ENCODE assay signal across 8 cellular contexts in the genomic region with DNA sequence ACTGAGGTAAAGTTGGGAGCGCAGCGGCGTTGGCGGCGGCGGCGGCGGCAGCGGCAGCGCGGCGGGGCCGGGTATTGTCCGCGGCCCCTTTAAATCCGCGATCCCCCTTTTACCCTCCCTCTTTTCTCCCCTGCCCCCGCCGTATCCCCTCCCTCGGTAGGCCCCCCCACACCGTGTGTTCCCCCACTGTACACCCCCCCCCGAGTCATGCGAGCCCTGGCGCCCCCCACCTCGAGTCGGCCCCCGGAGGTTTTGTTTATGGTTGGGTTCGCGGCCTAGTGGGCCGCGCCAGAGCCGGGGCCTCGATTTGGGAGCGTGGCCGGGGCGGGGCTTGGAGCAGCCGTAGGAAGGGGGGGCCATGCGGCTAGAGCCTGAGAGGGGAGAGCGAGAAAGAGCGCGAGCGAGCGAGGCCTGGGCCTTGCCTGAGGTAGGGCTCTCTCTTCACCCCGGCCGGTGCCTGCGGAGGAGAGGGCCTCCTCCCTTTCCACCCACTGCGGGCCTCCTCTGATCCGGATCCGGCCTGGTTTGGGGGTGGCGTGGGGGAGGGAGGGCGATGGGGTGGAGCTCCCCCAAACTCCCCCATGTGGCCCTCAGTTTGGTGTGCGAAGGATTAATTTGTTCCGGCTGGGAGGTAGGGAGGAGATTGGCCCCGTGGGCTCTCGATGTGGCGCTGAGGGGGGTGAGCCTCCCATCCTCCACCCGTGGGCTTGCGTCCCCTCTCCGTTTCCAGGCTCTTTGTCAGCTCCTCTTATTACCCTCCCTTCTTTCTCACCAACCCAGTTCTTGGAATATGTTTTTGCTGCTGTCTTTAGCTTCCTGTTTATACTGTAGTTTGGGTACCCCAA. TPM values are rescaled to one million over a fixed set of nuclear protein-coding genes. Genes with fewer than 3 reads are reported as not detected.
DNase-seq lines count a peak whose midpoint lies in the region; ATAC-seq and TF ChIP-seq lines count a peak whose summit lies in the region.

No MANE protein-coding gene starts in this region.

- H3K4me3 ChIP-seq in fibroblast of pulmonary artery (replicated peaks; ENCODE audit: low read depth, low read length) (peak overlapping the region; percentile 87), stomach (peak overlapping the region; percentile 81 to 99 (median 86))

- peak; percentile 11 for ATAC-seq in HG02852 (IDR thresholded peaks at IDR 0.05; ENCODE audit: unreplicated experiment)

- H3K27ac Mint-ChIP-seq in activated T-helper 1 cell treated with anti-CD3 and anti-CD28 coated beads, Interleukin-12 subunit alpha, Interleukin-12 subunit beta, Interleukin-2, Interleukin-4 antibody, amounts not matched to agents 30 ng/mL and 10 ng/mL and 1 ng/mL, durations not matched to agents 14 hours and 24 hours and 36 hours, result peak overlapping the region; percentile 99
- H3K27ac Mint-ChIP-seq in neural crest cell (ENCODE audit: unreplicated experiment), result peak overlapping the region; percentile 99

- DNase-seq in NCI-H1436 (lab: John Stamatoyannopoulos, UW) (peak; percentile 51), NCI-H1436 treated with DMSO at 0.1 percent for 48 hours (lab: John Stamatoyannopoulos, UW) (no peak), OCI-M1 (lab: John Stamatoyannopoulos, UW) (peak; percentile 71), fibroblast of pulmonary artery (ENCODE audit: low read depth) (peak; percentile 44), neural crest cell (ENCODE audit: low read depth, low spot score) (peak; percentile 38), stomach (peak; percentile 61)
- DNase-seq in activated T-helper 1 cell treated with anti-CD3 and anti-CD28 coated beads, Interleukin-12 subunit alpha, Interleukin-12 subunit beta, Interleukin-2, Interleukin-4 antibody, amounts not matched to agents 30 ng/mL and 10 ng/mL and 1 ng/mL, durations not matched to agents 14 hours and 24 hours and 36 hours (ENCODE audit: low spot score), result peak; percentile 63

- TF ChIP-seq CTCF in fibroblast of pulmonary artery (IDR thresholded peaks at IDR 0.05; ENCODE audit: low read length, missing control alignments) (no peak), neural crest cell (conservative IDR thresholded peaks at IDR 0.05) (no peak), stomach (IDR thresholded peaks at IDR 0.05) (no peak)

- peak overlapping the region; percentile 97 for H3K4me3 Mint-ChIP-seq in activated T-helper 1 cell treated with anti-CD3 and anti-CD28 coated beads, Interleukin-12 subunit alpha, Interleukin-12 subunit beta, Interleukin-2, Interleukin-4 antibody, amounts not matched to agents 30 ng/mL and 10 ng/mL and 1 ng/mL, durations not matched to agents 14 hours and 24 hours and 36 hours
- peak overlapping the region; percentile 96 for H3K4me3 Mint-ChIP-seq in neural crest cell

- no peaks in the 10 kb centered on the region for H3K9me3 ChIP-seq in stomach

- no peaks in the 10 kb centered on the region for H3K27me3 ChIP-seq in stomach

- H3K27me3 Mint-ChIP-seq in activated T-helper 1 cell treated with anti-CD3 and anti-CD28 coated beads, Interleukin-12 subunit alpha, Interleukin-12 subunit beta, Interleukin-2, Interleukin-4 antibody, amounts not matched to agents 30 ng/mL and 10 ng/mL and 1 ng/mL, durations not matched to agents 14 hours and 24 hours and 36 hours (ENCODE audit: insufficient read depth), result no peaks in the 10 kb centered on the region
- H3K27me3 Mint-ChIP-seq in neural crest cell (ENCODE audit: low read depth), result no peaks in the 10 kb centered on the region

- TF ChIP-seq EP300 in stomach (IDR thresholded peaks at IDR 0.05), result no peak

- no peak for TF ChIP-seq POLR2A in stomach (IDR thresholded peaks at IDR 0.05)

- H3K4me1 ChIP-seq in stomach, result peaks cover 45 to 81% (median 70%) of the 10 kb centered on the region in 4 donors

- intact Hi-C loops in activated T-helper 1 cell treated with anti-CD3 and anti-CD28 coated beads, Interleukin-12 subunit alpha, Interleukin-12 subunit beta, Interleukin-2, Interleukin-4 antibody, amounts not matched to agents 30 ng/mL and 10 ng/mL and 1 ng/mL, durations not matched to agents 14 hours and 24 hours and 36 hours (cut with micrococcal nuclease), result loop anchor here (1.0 to 10.0 kb wide), 15 partner anchors 15 to 780 kb away; a partner anchor contains a TSS
- intact Hi-C loops in stomach (cut with DNase I; ENCODE audit: low total_unique reads), result no loop called here

- H3K9me3 Mint-ChIP-seq in activated T-helper 1 cell treated with anti-CD3 and anti-CD28 coated beads, Interleukin-12 subunit alpha, Interleukin-12 subunit beta, Interleukin-2, Interleukin-4 antibody, amounts not matched to agents 30 ng/mL and 10 ng/mL and 1 ng/mL, durations not matched to agents 14 hours and 24 hours and 36 hours, result peaks cover 3% of the 10 kb centered on the region
- no peaks in the 10 kb centered on the region for H3K9me3 Mint-ChIP-seq in neural crest cell

- peaks cover 65% of the 10 kb centered on the region for H3K36me3 Mint-ChIP-seq in activated T-helper 1 cell treated with anti-CD3 and anti-CD28 coated beads, Interleukin-12 subunit alpha, Interleukin-12 subunit beta, Interleukin-2, Interleukin-4 antibody, amounts not matched to agents 30 ng/mL and 10 ng/mL and 1 ng/mL, durations not matched to agents 14 hours and 24 hours and 36 hours (ENCODE audit: low read depth)
- peaks cover 24% of the 10 kb centered on the region for H3K36me3 Mint-ChIP-seq in neural crest cell (ENCODE audit: low read depth)

- 0 to 1% (median 0%) methylated on average over 8 to 59 of the region's 59 CpGs for WGBS in stomach, 5 donors

- peak overlapping the region; percentile 91 to 100 (median 100) for H3K27ac ChIP-seq in stomach

- H3K4me1 Mint-ChIP-seq in activated T-helper 1 cell treated with anti-CD3 and anti-CD28 coated beads, Interleukin-12 subunit alpha, Interleukin-12 subunit beta, Interleukin-2, Interleukin-4 antibody, amounts not matched to agents 30 ng/mL and 10 ng/mL and 1 ng/mL, durations not matched to agents 14 hours and 24 hours and 36 hours (ENCODE audit: low read depth), result peaks cover 71% of the 10 kb centered on the region
- H3K4me1 Mint-ChIP-seq in neural crest cell, result peaks cover 67% of the 10 kb centered on the region

- peaks cover 17 to 40% (median 37%) of the 10 kb centered on the region in 4 donors for H3K36me3 ChIP-seq in stomach

RNA-seq across cellular contexts. Expression of a gene that starts 0.4 kb away (rescaled TPM):
- 258 and 284 TPM in 2 replicates for total RNA-seq in activated T-helper 1 cell treated with anti-CD3 and anti-CD28 coated beads, Interleukin-12 subunit alpha, Interleukin-12 subunit beta, Interleukin-2, Interleukin-4 antibody, amounts not matched to agents 30 ng/mL and 10 ng/mL and 1 ng/mL, durations not matched to agents 14 hours and 24 hours and 36 hours
- total RNA-seq in neural crest cell, result 256 and 258 TPM in 2 replicates
- total RNA-seq in stomach, result 100 to 1,000 TPM in 2 of 5 donors, 10 to 100 TPM in 3; 25.2 to 109 (median 90.6) TPM
- 10 to 100 TPM; 41.1 to 44.8 (median 43.4) TPM for polyA plus RNA-seq in stomach

RNA-seq across cellular contexts. Expression of a gene that starts 15.1 kb away (rescaled TPM):
- total RNA-seq in activated T-helper 1 cell treated with anti-CD3 and anti-CD28 coated beads, Interleukin-12 subunit alpha, Interleukin-12 subunit beta, Interleukin-2, Interleukin-4 antibody, amounts not matched to agents 30 ng/mL and 10 ng/mL and 1 ng/mL, durations not matched to agents 14 hours and 24 hours and 36 hours, result not detected in 2 replicates
- total RNA-seq in neural crest cell (not detected in 2 replicates), stomach (not detected)
- polyA plus RNA-seq in stomach, result not detected

RNA-seq across cellular contexts. Expression of a gene that starts 29.3 kb away (rescaled TPM):
- total RNA-seq in activated T-helper 1 cell treated with anti-CD3 and anti-CD28 coated beads, Interleukin-12 subunit alpha, Interleukin-12 subunit beta, Interleukin-2, Interleukin-4 antibody, amounts not matched to agents 30 ng/mL and 10 ng/mL and 1 ng/mL, durations not matched to agents 14 hours and 24 hours and 36 hours, result 665 and 668 TPM in 2 replicates
- 364 and 373 TPM in 2 replicates for total RNA-seq in neural crest cell
- total RNA-seq in stomach, result 100 to 1,000 TPM in 4 of 5 donors, 10 to 100 TPM in 1; 32.7 to 293 (median 214) TPM
- 100 to 1,000 TPM; 101 to 364 (median 159) TPM for polyA plus RNA-seq in stomach

RNA-seq across cellular contexts. Expression of a gene that starts 51.2 kb away (rescaled TPM):
- 122 and 123 TPM in 2 replicates for total RNA-seq in activated T-helper 1 cell treated with anti-CD3 and anti-CD28 coated beads, Interleukin-12 subunit alpha, Interleukin-12 subunit beta, Interleukin-2, Interleukin-4 antibody, amounts not matched to agents 30 ng/mL and 10 ng/mL and 1 ng/mL, durations not matched to agents 14 hours and 24 hours and 36 hours
- total RNA-seq in neural crest cell (63.4 and 63.7 TPM in 2 replicates), stomach (100 to 1,000 TPM in 1 of 5 donors, 10 to 100 TPM in 4; 36.2 to 167 (median 61.0) TPM)
- 100 to 1,000 TPM; 100 to 136 (median 120) TPM for polyA plus RNA-seq in stomach
